Comparison of ENCODE assay signal across 16 cellular contexts in the genomic region with DNA sequence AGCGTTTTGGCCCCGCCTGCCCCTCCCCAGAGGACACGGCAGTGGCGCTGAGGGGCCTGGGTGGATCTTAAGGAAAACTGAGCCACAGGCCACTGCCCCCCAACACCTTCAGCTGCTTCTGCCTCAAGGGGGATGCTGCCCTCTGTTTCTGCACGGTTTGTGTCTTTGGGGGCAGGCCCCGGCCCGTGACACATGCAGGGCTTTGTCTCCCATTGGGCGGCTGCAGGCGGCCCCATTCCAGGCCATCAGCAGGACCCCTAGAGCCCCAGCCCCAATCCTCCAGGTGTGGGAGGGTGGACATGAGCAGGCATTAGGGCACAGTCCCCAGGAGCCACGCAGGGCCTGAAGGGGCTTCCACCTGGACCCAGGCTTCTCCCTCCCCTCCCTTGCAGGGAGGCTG. TPM values are rescaled to one million over a fixed set of nuclear protein-coding genes. Genes with fewer than 3 reads are reported as not detected.
A peak's percentile ranks its signal among the peaks of the same experiment; 100 is the strongest.
DNase-seq lines count a peak whose midpoint lies in the region; ATAC-seq, FAIRE-seq and TF ChIP-seq lines count a peak whose summit lies in the region.
"Had no signal": no experiment of that assay in that cellular context is flagged by ENCODE, and none has a peak within 500 bp of the region (broad histone marks: within the 10 kb centered on the region; RNA-seq: fewer than 3 reads in every experiment).

No MANE protein-coding gene starts in this region.

- FAIRE-seq in A549 (lab: Jason Lieb, UNC), result no peak
- FAIRE-seq: D721Med, GM12892, GM18507 had no signal

- H3K27ac Mint-ChIP-seq in chondrocyte (ENCODE audit: unreplicated experiment) (no peak overlapping the region), neural progenitor cell (no peak overlapping the region)

- peaks cover 4% of the 10 kb centered on the region for H3K4me1 Mint-ChIP-seq in chondrocyte (ENCODE audit: low read depth)
- H3K4me1 Mint-ChIP-seq in neural progenitor cell, result peaks cover 11% of the 10 kb centered on the region

- TF ChIP-seq CTCF in A549 (IDR thresholded peaks at IDR 0.05) (no peak), chondrocyte (IDR thresholded peaks at IDR 0.05) (no peak), neural progenitor cell (IDR thresholded peaks at IDR 0.05) (no peak)

- H3K4me3 Mint-ChIP-seq in chondrocyte (ENCODE audit: unreplicated experiment) (no peak overlapping the region), neural progenitor cell (no peak overlapping the region)

- CTCF ChIA-PET in A549 (lab: Yijun Ruan, JAX), result interaction anchor here (0.7 to 2.9 kb wide), 24 partner anchors 9 to 1736 kb away, joined by 3 to 23 read pairs (median 4); no protein-coding TSS in a partner anchor

- no peak overlapping the region for H3K27ac ChIP-seq in A549
- H3K27ac ChIP-seq in HUES48 (ENCODE audit: low read depth, low read length), result no peak overlapping the region
- H3K27ac ChIP-seq in neural progenitor cell, result no peak overlapping the region
- no peak overlapping the region for H3K27ac ChIP-seq in SJCRH30
- H3K27ac ChIP-seq: 22Rv1 had no signal

- H3K27me3 Mint-ChIP-seq in chondrocyte (ENCODE audit: low read depth), result peaks cover 30% of the 10 kb centered on the region
- H3K27me3 Mint-ChIP-seq in neural progenitor cell (ENCODE audit: insufficient read depth, low read depth), result peaks cover 9% of the 10 kb centered on the region

- no peak for TF ChIP-seq RAD21 in A549 (conservative IDR thresholded peaks at IDR 0.05 in 1 of 2, IDR thresholded peaks at IDR 0.05 in 1 of 2)

- H3K27me3 ChIP-seq in HUES48 (ENCODE audit: control insufficient read depth, insufficient read depth, low read length) (no peaks in the 10 kb centered on the region), neural progenitor cell (no peaks in the 10 kb centered on the region), SJCRH30 (no peaks in the 10 kb centered on the region)
- H3K27me3 ChIP-seq: BE2C had no signal

- H3K4me3 ChIP-seq in A549, result no peak overlapping the region
- peak overlapping the region; percentile 52; the same call in 1 of the 2 replicates for H3K4me3 ChIP-seq in HUES48 (ENCODE audit: low read depth, low read length)
- H3K4me3 ChIP-seq in neural progenitor cell, result peak overlapping the region; percentile 55
- no peak overlapping the region for H3K4me3 ChIP-seq in SJCRH30

- WGBS in A549 (ENCODE audit: missing lambda C conversion rate), result 79% methylated on average over 8 of the region's 10 CpGs

- H3K9me3 Mint-ChIP-seq in chondrocyte (ENCODE audit: low read depth), result peaks cover 3% of the 10 kb centered on the region
- H3K9me3 Mint-ChIP-seq in neural progenitor cell, result peaks cover 9% of the 10 kb centered on the region

- ATAC-seq in A549 (peak in 1 of 2 experiments; percentile 4; a peak in 2 of 6 replicates), GM21526 (IDR thresholded peaks at IDR 0.05; ENCODE audit: low FRiP score, unreplicated experiment) (no peak)

- TF ChIP-seq POLR2A in A549 (IDR thresholded peaks at IDR 0.05; ENCODE audit: low read length), result no peak

- H3F3A ChIP-seq in neural progenitor cell (ENCODE audit: low read depth), result no peaks in the 10 kb centered on the region

- H3K9ac ChIP-seq in HUES48 (ENCODE audit: low read depth, low read length) (no peak overlapping the region), neural progenitor cell (no peak overlapping the region)
- H3K9ac ChIP-seq: SK-N-SH had no signal

- H3K4me2 ChIP-seq in A549 (peak overlapping the region; percentile 75; the same call in 2 of the 3 replicates), neural progenitor cell (peak overlapping the region; percentile 80)

- POLR2A ChIA-PET in A549 (lab: Yijun Ruan, JAX), result no interaction called here

- H3K36me3 ChIP-seq in HUES48 (ENCODE audit: control insufficient read depth, insufficient read depth, low read length) (no peaks in the 10 kb centered on the region), neural progenitor cell (no peaks in the 10 kb centered on the region), SJCRH30 (no peaks in the 10 kb centered on the region)
- H3K36me3 ChIP-seq: BE2C had no signal

- H3K4me1 ChIP-seq in A549, result peaks cover 14% of the 10 kb centered on the region; the same call in 2 of the 3 replicates
- H3K4me1 ChIP-seq in HUES48 (ENCODE audit: control insufficient read depth, insufficient read depth, low read length), result peaks cover 3% of the 10 kb centered on the region; the same call in 1 of the 2 replicates
- H3K4me1 ChIP-seq in neural progenitor cell, result peaks cover 9% of the 10 kb centered on the region
- H3K4me1 ChIP-seq in SJCRH30, result no peaks in the 10 kb centered on the region
- H3K4me1 ChIP-seq: BE2C had no signal

- H3K79me2 ChIP-seq in neural progenitor cell (ENCODE audit: low read depth), result no peaks in the 10 kb centered on the region

- H3K9me3 ChIP-seq in A549 (no peaks in the 10 kb centered on the region), HUES48 (ENCODE audit: control insufficient read depth, insufficient read depth, low read length) (no peaks in the 10 kb centered on the region), neural progenitor cell (ENCODE audit: low read depth) (no peaks in the 10 kb centered on the region), SJCRH30 (replicated peaks) (no peaks in the 10 kb centered on the region)
- H3K9me3 ChIP-seq: BE2C, SK-N-SH had no signal

- peak overlapping the region; percentile 97 for H2AFZ ChIP-seq in neural progenitor cell (replicated peaks)

- H3K36me3 Mint-ChIP-seq in chondrocyte (ENCODE audit: low read depth) (no peaks in the 10 kb centered on the region), neural progenitor cell (peaks cover 2% of the 10 kb centered on the region)

- DNase-seq in A549 (ENCODE audit: low read depth in 1 of 2, low spot score in 1 of 2) (no peak), chondrocyte (ENCODE audit: low spot score) (peak; percentile 76), neural progenitor cell (ENCODE audit: low spot score) (no peak), SJCRH30 (no peak), KG1 (lab: John Stamatoyannopoulos, UW) (no peak), cerebellar cortex (ENCODE audit: low spot score) (no peak)
- DNase-seq: NCI-H1694; NK-92 treated with Interleukin-12 subunit alpha and Interleukin-12 subunit beta, amount 100 ng/mL, for 24 hours had no signal

- no peak for TF ChIP-seq EP300 in A549 (IDR thresholded peaks at IDR 0.05)

- H4K20me1 ChIP-seq in neural progenitor cell (ENCODE audit: low read depth), result no peaks in the 10 kb centered on the region

TF ChIP-seq in A549, 52 proteins besides CTCF, POLR2A, EP300 and RAD21:
- TF ChIP-seq TP53 (CRISPR knock-in tag; IDR thresholded peaks at IDR 0.05) (no peak), ZSCAN20 (CRISPR knock-in tag; IDR thresholded peaks at IDR 0.05) (no peak), CBX8 (IDR thresholded peaks at IDR 0.05) (no peak), RFX5 (IDR thresholded peaks at IDR 0.05) (no peak), FOXS1 (CRISPR knock-in tag; IDR thresholded peaks at IDR 0.05) (no peak), RCOR1 (IDR thresholded peaks at IDR 0.05; ENCODE audit: low read depth, low read length) (no peak)
- TF ChIP-seq, protein P1, sequence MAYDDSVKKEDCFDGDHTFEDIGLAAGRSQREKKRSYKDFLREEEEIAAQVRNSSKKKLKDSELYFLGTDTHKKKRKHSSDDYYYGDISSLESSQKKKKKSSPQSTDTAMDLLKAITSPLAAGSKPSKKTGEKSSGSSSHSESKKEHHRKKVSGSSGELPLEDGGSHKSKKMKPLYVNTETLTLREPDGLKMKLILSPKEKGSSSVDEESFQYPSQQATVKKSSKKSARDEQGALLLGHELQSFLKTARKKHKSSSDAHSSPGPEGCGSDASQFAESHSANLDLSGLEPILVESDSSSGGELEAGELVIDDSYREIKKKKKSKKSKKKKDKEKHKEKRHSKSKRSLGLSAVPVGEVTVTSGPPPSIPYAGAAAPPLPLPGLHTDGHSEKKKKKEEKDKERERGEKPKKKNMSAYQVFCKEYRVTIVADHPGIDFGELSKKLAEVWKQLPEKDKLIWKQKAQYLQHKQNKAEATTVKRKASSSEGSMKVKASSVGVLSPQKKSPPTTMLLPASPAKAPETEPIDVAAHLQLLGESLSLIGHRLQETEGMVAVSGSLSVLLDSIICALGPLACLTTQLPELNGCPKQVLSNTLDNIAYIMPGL (CRISPR knock-in tag; IDR thresholded peaks at IDR 0.05; ENCODE audit: borderline replicate concordance), result no peak
- TF ChIP-seq, protein P2, sequence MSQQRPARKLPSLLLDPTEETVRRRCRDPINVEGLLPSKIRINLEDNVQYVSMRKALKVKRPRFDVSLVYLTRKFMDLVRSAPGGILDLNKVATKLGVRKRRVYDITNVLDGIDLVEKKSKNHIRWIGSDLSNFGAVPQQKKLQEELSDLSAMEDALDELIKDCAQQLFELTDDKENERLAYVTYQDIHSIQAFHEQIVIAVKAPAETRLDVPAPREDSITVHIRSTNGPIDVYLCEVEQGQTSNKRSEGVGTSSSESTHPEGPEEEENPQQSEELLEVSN (IDR thresholded peaks at IDR 0.05; ENCODE audit: borderline replicate concordance, low read depth), result no peak
- TF ChIP-seq, protein P3, sequence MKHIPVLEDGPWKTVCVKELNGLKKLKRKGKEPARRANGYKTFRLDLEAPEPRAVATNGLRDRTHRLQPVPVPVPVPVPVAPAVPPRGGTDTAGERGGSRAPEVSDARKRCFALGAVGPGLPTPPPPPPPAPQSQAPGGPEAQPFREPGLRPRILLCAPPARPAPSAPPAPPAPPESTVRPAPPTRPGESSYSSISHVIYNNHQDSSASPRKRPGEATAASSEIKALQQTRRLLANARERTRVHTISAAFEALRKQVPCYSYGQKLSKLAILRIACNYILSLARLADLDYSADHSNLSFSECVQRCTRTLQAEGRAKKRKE (CRISPR knock-in tag; IDR thresholded peaks at IDR 0.05; ENCODE audit: low read depth), result no peak

RNA-seq across cellular contexts. Expression of a gene that starts 25.3 kb away (rescaled TPM):
- polyA plus RNA-seq in A549 (2011; rRNA removed), result 31.1 and 36.0 TPM in 2 replicates
- 28.4 and 29.8 TPM in 2 replicates for polyA plus RNA-seq in A549 (2012; cell fraction: cytosol; rRNA removed)
- 32.4 and 39.2 TPM in 2 replicates for polyA plus RNA-seq in A549 (2012; cell fraction: nucleus; rRNA removed)
- 23.1 to 23.9 TPM (median 23.3 TPM) in 3 replicates for polyA plus RNA-seq in A549 (2017; fragmentation: RNase III; extraction: RNeasy Plus Mini Kit Qiagen cat#74134 plus additional on column Dnase treatment)
- 37.4 and 43.9 TPM in 2 replicates for polyA minus RNA-seq in A549 (2011; rRNA and poly(A)+ RNA removed)
- 24.3 to 27.5 TPM (median 25.1 TPM) in 3 replicates for total RNA-seq in chondrocyte
- 28.1 and 31.2 TPM in 2 replicates for total RNA-seq in neural progenitor cell (ENCODE audit: low replicate concordance)
- total RNA-seq in SJCRH30 (2014; rRNA removed; shearing (Covaris generic)), result 30.6 and 35.1 TPM in 2 replicates

Comparison
In these comparisons a context has a peak if more than half of its experiments do, and no peak if none do; other contexts are left out.
1. H3K4me3 ChIP-seq: peak in HUES48 (single experiment) and neural progenitor cell (single experiment); none in A549 (single experiment) and SJCRH30 (single experiment).